Comparison of ENCODE assay signal across 1 cellular context in genomic region chr1:77219166-77219887, GRCh38.
TF ChIP-seq lines count a peak whose summit lies in the region.

Gene PIGK (minus strand): TSS chr1:77219430. CDS start chr1:77219402, 28 bp downstream.

TF ChIP-seq in K562, 482 proteins besides CTCF, POLR2A, EP300 and RAD21 (continued from another document and continues in another):
- no peak for TF ChIP-seq RREB1 (CRISPR knock-in tag; IDR thresholded peaks at IDR 0.05)
- TF ChIP-seq BRCA1 (IDR thresholded peaks at IDR 0.05), result no peak
- no peak for TF ChIP-seq BRCA1 (CRISPR knock-in tag; IDR thresholded peaks at IDR 0.05)
- peak; percentile 95 for TF ChIP-seq RBBP5 (IDR thresholded peaks at IDR 0.05; ENCODE audit: borderline replicate concordance, insufficient read depth, low read length, poor library complexity, severe bottlenecking)
- no peak for TF ChIP-seq POLR2AphosphoS2 (IDR thresholded peaks at IDR 0.05; ENCODE audit: low read length)
- TF ChIP-seq CHD1 (IDR thresholded peaks at IDR 0.05; ENCODE audit: low read length), result peak; percentile 42
- TF ChIP-seq L3MBTL2 (IDR thresholded peaks at IDR 0.05), result peak; percentile 43; the same call in 1 of the 2 replicates
- no peak for TF ChIP-seq HBP1 (CRISPR knock-in tag; IDR thresholded peaks at IDR 0.05)
- TF ChIP-seq CBX2 (IDR thresholded peaks at IDR 0.05; ENCODE audit: insufficient read depth, low read length, poor library complexity, severe bottlenecking), result no peak
- no peak for TF ChIP-seq ZNF551 (CRISPR knock-in tag; IDR thresholded peaks at IDR 0.05)
- peak; percentile 82 for TF ChIP-seq SUPT5H (IDR thresholded peaks at IDR 0.05)
- TF ChIP-seq THAP12 (CRISPR knock-in tag; IDR thresholded peaks at IDR 0.05), result peak; percentile 44; the same call in 1 of the 2 replicates
- TF ChIP-seq KDM4B (IDR thresholded peaks at IDR 0.05; ENCODE audit: borderline replicate concordance in 2 of 2, low read depth in 1 of 2), result no peak
- TF ChIP-seq, protein P1, sequence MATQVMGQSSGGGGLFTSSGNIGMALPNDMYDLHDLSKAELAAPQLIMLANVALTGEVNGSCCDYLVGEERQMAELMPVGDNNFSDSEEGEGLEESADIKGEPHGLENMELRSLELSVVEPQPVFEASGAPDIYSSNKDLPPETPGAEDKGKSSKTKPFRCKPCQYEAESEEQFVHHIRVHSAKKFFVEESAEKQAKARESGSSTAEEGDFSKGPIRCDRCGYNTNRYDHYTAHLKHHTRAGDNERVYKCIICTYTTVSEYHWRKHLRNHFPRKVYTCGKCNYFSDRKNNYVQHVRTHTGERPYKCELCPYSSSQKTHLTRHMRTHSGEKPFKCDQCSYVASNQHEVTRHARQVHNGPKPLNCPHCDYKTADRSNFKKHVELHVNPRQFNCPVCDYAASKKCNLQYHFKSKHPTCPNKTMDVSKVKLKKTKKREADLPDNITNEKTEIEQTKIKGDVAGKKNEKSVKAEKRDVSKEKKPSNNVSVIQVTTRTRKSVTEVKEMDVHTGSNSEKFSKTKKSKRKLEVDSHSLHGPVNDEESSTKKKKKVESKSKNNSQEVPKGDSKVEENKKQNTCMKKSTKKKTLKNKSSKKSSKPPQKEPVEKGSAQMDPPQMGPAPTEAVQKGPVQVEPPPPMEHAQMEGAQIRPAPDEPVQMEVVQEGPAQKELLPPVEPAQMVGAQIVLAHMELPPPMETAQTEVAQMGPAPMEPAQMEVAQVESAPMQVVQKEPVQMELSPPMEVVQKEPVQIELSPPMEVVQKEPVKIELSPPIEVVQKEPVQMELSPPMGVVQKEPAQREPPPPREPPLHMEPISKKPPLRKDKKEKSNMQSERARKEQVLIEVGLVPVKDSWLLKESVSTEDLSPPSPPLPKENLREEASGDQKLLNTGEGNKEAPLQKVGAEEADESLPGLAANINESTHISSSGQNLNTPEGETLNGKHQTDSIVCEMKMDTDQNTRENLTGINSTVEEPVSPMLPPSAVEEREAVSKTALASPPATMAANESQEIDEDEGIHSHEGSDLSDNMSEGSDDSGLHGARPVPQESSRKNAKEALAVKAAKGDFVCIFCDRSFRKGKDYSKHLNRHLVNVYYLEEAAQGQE (CRISPR knock-in tag; IDR thresholded peaks at IDR 0.05; ENCODE audit: low read depth), result no peak
- peak; percentile 58 for TF ChIP-seq HCFC1 (IDR thresholded peaks at IDR 0.05; ENCODE audit: low read depth, low read length)
- TF ChIP-seq MEF2A (IDR thresholded peaks at IDR 0.05; ENCODE audit: control insufficient read depth, low read depth, low read length), result 0 out of 2 replicates have a peak, but pooled peaks have one; percentile 25
- TF ChIP-seq MEF2D (tag; conservative IDR thresholded peaks at IDR 0.05; ENCODE audit: low read depth), result no peak
- TF ChIP-seq, protein P2, sequence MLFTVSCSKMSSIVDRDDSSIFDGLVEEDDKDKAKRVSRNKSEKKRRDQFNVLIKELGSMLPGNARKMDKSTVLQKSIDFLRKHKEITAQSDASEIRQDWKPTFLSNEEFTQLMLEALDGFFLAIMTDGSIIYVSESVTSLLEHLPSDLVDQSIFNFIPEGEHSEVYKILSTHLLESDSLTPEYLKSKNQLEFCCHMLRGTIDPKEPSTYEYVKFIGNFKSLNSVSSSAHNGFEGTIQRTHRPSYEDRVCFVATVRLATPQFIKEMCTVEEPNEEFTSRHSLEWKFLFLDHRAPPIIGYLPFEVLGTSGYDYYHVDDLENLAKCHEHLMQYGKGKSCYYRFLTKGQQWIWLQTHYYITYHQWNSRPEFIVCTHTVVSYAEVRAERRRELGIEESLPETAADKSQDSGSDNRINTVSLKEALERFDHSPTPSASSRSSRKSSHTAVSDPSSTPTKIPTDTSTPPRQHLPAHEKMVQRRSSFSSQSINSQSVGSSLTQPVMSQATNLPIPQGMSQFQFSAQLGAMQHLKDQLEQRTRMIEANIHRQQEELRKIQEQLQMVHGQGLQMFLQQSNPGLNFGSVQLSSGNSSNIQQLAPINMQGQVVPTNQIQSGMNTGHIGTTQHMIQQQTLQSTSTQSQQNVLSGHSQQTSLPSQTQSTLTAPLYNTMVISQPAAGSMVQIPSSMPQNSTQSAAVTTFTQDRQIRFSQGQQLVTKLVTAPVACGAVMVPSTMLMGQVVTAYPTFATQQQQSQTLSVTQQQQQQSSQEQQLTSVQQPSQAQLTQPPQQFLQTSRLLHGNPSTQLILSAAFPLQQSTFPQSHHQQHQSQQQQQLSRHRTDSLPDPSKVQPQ (CRISPR knock-in tag; IDR thresholded peaks at IDR 0.05; ENCODE audit: borderline replicate concordance), result no peak
- 0 out of 2 replicates have a peak, but pooled peaks have one; percentile 6 for TF ChIP-seq ZBTB49 (CRISPR knock-in tag; IDR thresholded peaks at IDR 0.05; ENCODE audit: borderline replicate concordance)
- 0 out of 2 replicates have a peak, but pooled peaks have one; percentile 35 for TF ChIP-seq SP1 (CRISPR knock-in tag; IDR thresholded peaks at IDR 0.05)
- no peak for TF ChIP-seq MXD1 (CRISPR knock-in tag; IDR thresholded peaks at IDR 0.05; ENCODE audit: borderline replicate concordance, poor library complexity, severe bottlenecking)
- peak; percentile 79 for TF ChIP-seq POLR2AphosphoS5 (IDR thresholded peaks at IDR 0.05; ENCODE audit: control insufficient read depth, insufficient read depth, low read depth, low read length)
- TF ChIP-seq GTF2F1 (IDR thresholded peaks at IDR 0.05; ENCODE audit: low read depth, low read length), result no peak
- TF ChIP-seq, protein P3, sequence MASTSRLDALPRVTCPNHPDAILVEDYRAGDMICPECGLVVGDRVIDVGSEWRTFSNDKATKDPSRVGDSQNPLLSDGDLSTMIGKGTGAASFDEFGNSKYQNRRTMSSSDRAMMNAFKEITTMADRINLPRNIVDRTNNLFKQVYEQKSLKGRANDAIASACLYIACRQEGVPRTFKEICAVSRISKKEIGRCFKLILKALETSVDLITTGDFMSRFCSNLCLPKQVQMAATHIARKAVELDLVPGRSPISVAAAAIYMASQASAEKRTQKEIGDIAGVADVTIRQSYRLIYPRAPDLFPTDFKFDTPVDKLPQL (IDR thresholded peaks at IDR 0.05; ENCODE audit: extremely low read depth, insufficient read length), result no peak
- peak in 1 of 2 experiments; percentile 84; a peak in 2 of 4 replicates for TF ChIP-seq HDAC1 (IDR thresholded peaks at IDR 0.05)
- peak; percentile 71 for TF ChIP-seq POLR2B (IDR thresholded peaks at IDR 0.05; ENCODE audit: low read depth, partially characterized antibody)
- no peak for TF ChIP-seq IRF2 (CRISPR knock-in tag; IDR thresholded peaks at IDR 0.05)
- peak; percentile 85 for TF ChIP-seq RBFOX2 (IDR thresholded peaks at IDR 0.05; ENCODE audit: low read depth, low read length)
- TF ChIP-seq, protein P4, sequence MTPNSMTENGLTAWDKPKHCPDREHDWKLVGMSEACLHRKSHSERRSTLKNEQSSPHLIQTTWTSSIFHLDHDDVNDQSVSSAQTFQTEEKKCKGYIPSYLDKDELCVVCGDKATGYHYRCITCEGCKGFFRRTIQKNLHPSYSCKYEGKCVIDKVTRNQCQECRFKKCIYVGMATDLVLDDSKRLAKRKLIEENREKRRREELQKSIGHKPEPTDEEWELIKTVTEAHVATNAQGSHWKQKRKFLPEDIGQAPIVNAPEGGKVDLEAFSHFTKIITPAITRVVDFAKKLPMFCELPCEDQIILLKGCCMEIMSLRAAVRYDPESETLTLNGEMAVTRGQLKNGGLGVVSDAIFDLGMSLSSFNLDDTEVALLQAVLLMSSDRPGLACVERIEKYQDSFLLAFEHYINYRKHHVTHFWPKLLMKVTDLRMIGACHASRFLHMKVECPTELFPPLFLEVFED (CRISPR knock-in tag; conservative IDR thresholded peaks at IDR 0.05), result no peak
- TF ChIP-seq EHMT2 (IDR thresholded peaks at IDR 0.05), result no peak
- TF ChIP-seq C11orf30 (IDR thresholded peaks at IDR 0.05; ENCODE audit: low read depth), result peak; percentile 71
- TF ChIP-seq, protein P5, sequence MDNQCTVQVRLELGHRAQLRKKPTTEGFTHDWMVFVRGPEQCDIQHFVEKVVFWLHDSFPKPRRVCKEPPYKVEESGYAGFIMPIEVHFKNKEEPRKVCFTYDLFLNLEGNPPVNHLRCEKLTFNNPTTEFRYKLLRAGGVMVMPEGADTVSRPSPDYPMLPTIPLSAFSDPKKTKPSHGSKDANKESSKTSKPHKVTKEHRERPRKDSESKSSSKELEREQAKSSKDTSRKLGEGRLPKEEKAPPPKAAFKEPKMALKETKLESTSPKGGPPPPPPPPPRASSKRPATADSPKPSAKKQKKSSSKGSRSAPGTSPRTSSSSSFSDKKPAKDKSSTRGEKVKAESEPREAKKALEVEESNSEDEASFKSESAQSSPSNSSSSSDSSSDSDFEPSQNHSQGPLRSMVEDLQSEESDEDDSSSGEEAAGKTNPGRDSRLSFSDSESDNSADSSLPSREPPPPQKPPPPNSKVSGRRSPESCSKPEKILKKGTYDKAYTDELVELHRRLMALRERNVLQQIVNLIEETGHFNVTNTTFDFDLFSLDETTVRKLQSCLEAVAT (IDR thresholded peaks at IDR 0.05), result peak in 1 of 2 experiments; percentile 83; a peak in 2 of 4 replicates
